ENCODE assay signal across 1 cellular context in the genomic region with DNA sequence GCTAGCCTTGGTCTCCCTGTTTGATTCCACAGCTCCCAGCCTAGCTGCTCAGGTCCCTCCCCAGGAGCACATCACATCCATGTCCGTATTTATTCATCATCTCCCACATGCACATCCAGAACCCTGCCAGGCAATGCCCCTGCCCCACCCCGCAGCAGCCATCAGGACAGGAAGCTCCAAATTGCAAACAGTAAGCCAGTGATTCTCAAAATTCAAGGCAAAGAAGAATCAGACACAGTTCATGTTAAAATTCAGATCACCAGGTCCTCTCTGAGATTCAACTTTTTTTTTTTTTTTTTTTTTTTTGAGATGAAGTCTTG.
A peak's percentile ranks its signal among the peaks of the same experiment; 100 is the strongest.
TF ChIP-seq lines count a peak whose summit lies in the region.

No MANE protein-coding gene starts in this region.

TF ChIP-seq in HepG2, 621 proteins besides CTCF, POLR2A, EP300 and RAD21:
- no peak for TF ChIP-seq JUNB (CRISPR knock-in tag; IDR thresholded peaks at IDR 0.05; ENCODE audit: borderline replicate concordance)
- no peak for TF ChIP-seq ZNF44 (CRISPR knock-in tag; IDR thresholded peaks at IDR 0.05)
- no peak for TF ChIP-seq FOXK2 (IDR thresholded peaks at IDR 0.05)
- no peak for TF ChIP-seq FOXK1 (CRISPR knock-in tag; IDR thresholded peaks at IDR 0.05; ENCODE audit: borderline replicate concordance, low read depth)
- TF ChIP-seq THRA (CRISPR knock-in tag; IDR thresholded peaks at IDR 0.05; ENCODE audit: borderline replicate concordance), result no peak
- no peak for TF ChIP-seq ARHGAP35 (CRISPR knock-in tag; IDR thresholded peaks at IDR 0.05; ENCODE audit: borderline replicate concordance)
- no peak for TF ChIP-seq TOE1 (CRISPR knock-in tag; IDR thresholded peaks at IDR 0.05)
- TF ChIP-seq DPF2 (CRISPR knock-in tag; IDR thresholded peaks at IDR 0.05; ENCODE audit: borderline replicate concordance, low read depth), result no peak
- no peak for TF ChIP-seq BRF2 (CRISPR knock-in tag; IDR thresholded peaks at IDR 0.05)
- 0 out of 2 replicates have a peak, but pooled peaks have one; percentile 4 for TF ChIP-seq CREM (IDR thresholded peaks at IDR 0.05)
- TF ChIP-seq CREM (CRISPR knock-in tag; IDR thresholded peaks at IDR 0.05), result no peak
- no peak for TF ChIP-seq KDM4B (CRISPR knock-in tag; IDR thresholded peaks at IDR 0.05)
- TF ChIP-seq WIZ (CRISPR knock-in tag; IDR thresholded peaks at IDR 0.05), result no peak
- no peak for TF ChIP-seq ZNF614 (CRISPR knock-in tag; IDR thresholded peaks at IDR 0.05; ENCODE audit: borderline replicate concordance)
- no peak for TF ChIP-seq DZIP1 (CRISPR knock-in tag; IDR thresholded peaks at IDR 0.05)
- no peak for TF ChIP-seq E2F1 (CRISPR knock-in tag; IDR thresholded peaks at IDR 0.05)
- no peak for TF ChIP-seq ZMYM2 (CRISPR knock-in tag; IDR thresholded peaks at IDR 0.05)
- TF ChIP-seq CC2D1A (CRISPR knock-in tag; IDR thresholded peaks at IDR 0.05), result no peak
- TF ChIP-seq ZNF567 (CRISPR knock-in tag; IDR thresholded peaks at IDR 0.05; ENCODE audit: borderline replicate concordance), result no peak
- no peak for TF ChIP-seq CHD4 (IDR thresholded peaks at IDR 0.05; ENCODE audit: borderline replicate concordance, low read length)
- TF ChIP-seq SOX6 (IDR thresholded peaks at IDR 0.05), result no peak
- peak; percentile 47; the same call in 1 of the 2 replicates for TF ChIP-seq SOX6 (CRISPR knock-in tag; IDR thresholded peaks at IDR 0.05)
- TF ChIP-seq CHD2 (IDR thresholded peaks at IDR 0.05; ENCODE audit: low read depth, low read length), result no peak
- TF ChIP-seq ZNF710 (CRISPR knock-in tag; IDR thresholded peaks at IDR 0.05; ENCODE audit: borderline replicate concordance), result no peak
- TF ChIP-seq KLF9 (CRISPR knock-in tag; IDR thresholded peaks at IDR 0.05; ENCODE audit: low read depth), result no peak
- TF ChIP-seq KLF16 (CRISPR knock-in tag; IDR thresholded peaks at IDR 0.05), result no peak
- TF ChIP-seq, protein P1, sequence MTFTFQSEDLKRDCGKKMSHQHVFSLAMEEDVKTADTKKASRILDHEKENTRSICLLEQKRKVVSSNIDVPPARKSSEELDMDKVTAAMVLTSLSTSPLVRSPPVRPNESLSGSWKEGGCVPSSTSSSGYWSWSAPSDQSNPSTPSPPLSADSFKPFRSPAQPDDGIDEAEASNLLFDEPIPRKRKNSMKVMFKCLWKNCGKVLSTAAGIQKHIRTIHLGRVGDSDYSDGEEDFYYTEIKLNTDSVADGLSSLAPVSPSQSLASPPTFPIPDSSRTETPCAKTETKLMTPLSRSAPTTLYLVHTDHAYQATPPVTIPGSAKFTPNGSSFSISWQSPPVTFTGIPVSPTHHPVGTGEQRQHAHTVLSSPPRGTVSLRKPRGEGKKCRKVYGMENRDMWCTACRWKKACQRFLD (CRISPR knock-in tag; IDR thresholded peaks at IDR 0.05; ENCODE audit: borderline replicate concordance), result no peak
- peak; percentile 12; the same call in 1 of the 2 replicates for TF ChIP-seq ZNF430 (CRISPR knock-in tag; IDR thresholded peaks at IDR 0.05)
- TF ChIP-seq FOXO1 (CRISPR knock-in tag; IDR thresholded peaks at IDR 0.05), result no peak
- TF ChIP-seq ZNF30 (CRISPR knock-in tag; IDR thresholded peaks at IDR 0.05), result no peak
- no peak for TF ChIP-seq KIAA2018 (CRISPR knock-in tag; IDR thresholded peaks at IDR 0.05; ENCODE audit: borderline replicate concordance)
- TF ChIP-seq PHF21A (CRISPR knock-in tag; IDR thresholded peaks at IDR 0.05), result peak; percentile 12; the same call in 1 of the 2 replicates
- no peak for TF ChIP-seq ZNF335 (CRISPR knock-in tag; IDR thresholded peaks at IDR 0.05)
